ENCODE assay signal across 36 cellular contexts in genomic region chr13:54234607-54235006, GRCh38.
"Had no signal": no experiment of that assay in that cellular context is flagged by ENCODE, and none has a peak within 500 bp of the region (broad histone marks: within the 10 kb centered on the region; RNA-seq: fewer than 3 reads in every experiment).

No MANE protein-coding gene starts in this region.

- H3K27ac ChIP-seq: adrenal gland, ascending aorta, body of pancreas, brain microvascular endothelial cell, breast epithelium, cardiac muscle cell had no signal

- H3K4me1 ChIP-seq: adrenal gland, ascending aorta, body of pancreas, breast epithelium had no signal

- H3K36me3 Mint-ChIP-seq: activated naive CD4-positive, alpha-beta T cell treated with anti-CD3 and anti-CD28 coated beads, Interleukin-2, amount 10 ng/mL, durations not matched to agents 7 days and 5 days; activated naive CD4-positive, alpha-beta T cell treated with anti-CD3 and anti-CD28 coated beads, Interleukin-2, amount 50 U/mL, for 24 hours; activated naive CD4-positive, alpha-beta T cell treated with anti-CD3 and anti-CD28 coated beads, Interleukin-2, amount 50 U/mL, for 72 hours; activated naive CD8-positive, alpha-beta T cell; activated naive CD8-positive, alpha-beta T cell treated with anti-CD3 and anti-CD28 coated beads for 36 hours; activated naive CD8-positive, alpha-beta T cell treated with anti-CD3 and anti-CD28 coated beads, Interleukin-2, amount 10 ng/mL, durations not matched to agents 7 days and 5 days; brain had no signal

- H3K36me3 ChIP-seq: adrenal gland, ascending aorta, brain microvascular endothelial cell, breast epithelium, cardiac muscle cell had no signal

- H3K4me3 ChIP-seq: adrenal gland, ascending aorta, body of pancreas, breast epithelium, cardiac muscle cell had no signal

- H3K27me3 ChIP-seq: adrenal gland, ascending aorta, body of pancreas, brain microvascular endothelial cell, breast epithelium, cardiac muscle cell had no signal

- H3K27ac Mint-ChIP-seq: activated naive CD4-positive, alpha-beta T cell treated with anti-CD3 and anti-CD28 coated beads for 36 hours; activated naive CD4-positive, alpha-beta T cell treated with anti-CD3 and anti-CD28 coated beads, Interleukin-2, amount 10 ng/mL, durations not matched to agents 7 days and 5 days; activated naive CD4-positive, alpha-beta T cell treated with anti-CD3 and anti-CD28 coated beads, Interleukin-2, amount 50 U/mL, for 24 hours; activated naive CD4-positive, alpha-beta T cell treated with anti-CD3 and anti-CD28 coated beads, Interleukin-2, amount 50 U/mL, for 72 hours; activated naive CD8-positive, alpha-beta T cell; activated naive CD8-positive, alpha-beta T cell treated with anti-CD3 and anti-CD28 coated beads for 36 hours; activated naive CD8-positive, alpha-beta T cell treated with anti-CD3 and anti-CD28 coated beads, Interleukin-2, amount 10 ng/mL, durations not matched to agents 7 days and 5 days; activated naive CD8-positive, alpha-beta T cell treated with anti-CD3 and anti-CD28 coated beads, Interleukin-2, amount 50 U/mL, for 24 hours; activated T-cell treated with anti-CD3 and anti-CD28 coated beads, Interleukin-2, amount 50 U/mL, for 24 hours; activated T-cell treated with anti-CD3 and anti-CD28 coated beads, Interleukin-2, amount 50 U/mL, for 72 hours; activated T-helper 1 cell treated with anti-CD3 and anti-CD28 coated beads, Interleukin-12 subunit alpha, Interleukin-12 subunit beta, Interleukin-2, Interleukin-4 antibody, amounts not matched to agents 30 ng/mL and 10 ng/mL and 1 ng/mL, durations not matched to agents 14 hours and 24 hours and 36 hours; activated T-helper 17 cell treated with anti-CD3 and anti-CD28 coated beads, Interleukin-2, amount 50 U/mL, for 72 hours; activated T-helper 2 cell treated with anti-CD3 and anti-CD28 coated beads, Interferon-gamma antibody, Interleukin-2, Interleukin-4, amounts not matched to agents 10 μg/mL and 5 μg/mL and 100 μg/mL, durations not matched to agents 14 hours and 24 hours and 36 hours; brain had no signal

- H3K4me1 Mint-ChIP-seq: activated naive CD4-positive, alpha-beta T cell treated with anti-CD3 and anti-CD28 coated beads, Interleukin-2, amount 10 ng/mL, durations not matched to agents 7 days and 5 days; activated naive CD4-positive, alpha-beta T cell treated with anti-CD3 and anti-CD28 coated beads, Interleukin-2, amount 50 U/mL, for 24 hours; activated naive CD8-positive, alpha-beta T cell treated with anti-CD3 and anti-CD28 coated beads for 36 hours; activated naive CD8-positive, alpha-beta T cell treated with anti-CD3 and anti-CD28 coated beads, Interleukin-2, amount 10 ng/mL, durations not matched to agents 7 days and 5 days; activated naive CD8-positive, alpha-beta T cell treated with anti-CD3 and anti-CD28 coated beads, Interleukin-2, amount 50 U/mL, for 24 hours; activated T-helper 17 cell treated with anti-CD3 and anti-CD28 coated beads, Interleukin-2, amount 50 U/mL, for 72 hours; brain; central memory CD8-positive, alpha-beta T cell had no signal

- ATAC-seq: activated naive CD4-positive, alpha-beta T cell treated with anti-CD3 and anti-CD28 coated beads, Interleukin-2, amount 50 U/mL, for 72 hours; activated naive CD8-positive, alpha-beta T cell treated with anti-CD3 and anti-CD28 coated beads, Interleukin-2, amount 50 U/mL, for 24 hours; activated T-cell treated with anti-CD3 and anti-CD28 coated beads, Interleukin-2, amount 50 U/mL, for 4 hours; activated T-cell treated with anti-CD3 and anti-CD28 coated beads, Interleukin-2, amount 50 U/mL, for 72 hours; activated T-helper 17 cell treated with anti-CD3 and anti-CD28 coated beads, Interleukin-2, amount 50 U/mL, for 72 hours; body of pancreas had no signal

- DNase-seq: activated effector memory CD4-positive, alpha-beta T cell treated with anti-CD3 and anti-CD28 coated beads, Interleukin-2, amount 50 U/mL, for 16 hours; activated effector memory CD4-positive, alpha-beta T cell treated with Interleukin-2 at 50 U/mL for 16 hours; activated gamma-delta T cell; activated gamma-delta T cell treated with Interleukin-2 at 50 U/mL for 16 hours; activated naive CD4-positive, alpha-beta T cell; activated naive CD4-positive, alpha-beta T cell treated with anti-CD3 and anti-CD28 coated beads for 36 hours; activated naive CD4-positive, alpha-beta T cell treated with anti-CD3 and anti-CD28 coated beads, Interleukin-2, amount 10 ng/mL, durations not matched to agents 7 days and 5 days; activated naive CD4-positive, alpha-beta T cell treated with anti-CD3 and anti-CD28 coated beads, Interleukin-2, amount 50 U/mL, for 16 hours; activated naive CD4-positive, alpha-beta T cell treated with Interleukin-2 at 50 U/mL for 16 hours; activated naive CD8-positive, alpha-beta T cell treated with anti-CD3 and anti-CD28 coated beads for 36 hours; activated naive CD8-positive, alpha-beta T cell treated with anti-CD3 and anti-CD28 coated beads, Interleukin-2, amount 10 ng/mL, durations not matched to agents 7 days and 5 days; activated naive CD8-positive, alpha-beta T cell treated with anti-CD3 and anti-CD28 coated beads, Interleukin-2, amount 50 U/mL, for 24 hours; activated T-cell treated with anti-CD3 and anti-CD28 coated beads, Interleukin-2, amount 50 U/mL, for 24 hours; activated T-cell treated with anti-CD3 and anti-CD28 coated beads, Interleukin-2, amount 50 U/mL, for 4 hours; activated T-cell treated with anti-CD3 and anti-CD28 coated beads, Interleukin-2, amount 50 U/mL, for 48 hours; activated T-cell treated with anti-CD3 and anti-CD28 coated beads, Interleukin-2, amount 50 U/mL, for 72 hours; adrenal gland; amniotic stem cell; amygdala; aorta; body of pancreas; brain microvascular endothelial cell; caudate nucleus; central memory CD4-positive, alpha-beta T cell; cerebellar nuclear complex had no signal

- H3K27me3 Mint-ChIP-seq: activated naive CD4-positive, alpha-beta T cell treated with anti-CD3 and anti-CD28 coated beads, Interleukin-2, amount 10 ng/mL, durations not matched to agents 7 days and 5 days; activated naive CD4-positive, alpha-beta T cell treated with anti-CD3 and anti-CD28 coated beads, Interleukin-2, amount 50 U/mL, for 24 hours; activated naive CD8-positive, alpha-beta T cell; activated naive CD8-positive, alpha-beta T cell treated with anti-CD3 and anti-CD28 coated beads for 36 hours; activated naive CD8-positive, alpha-beta T cell treated with anti-CD3 and anti-CD28 coated beads, Interleukin-2, amount 10 ng/mL, durations not matched to agents 7 days and 5 days; activated naive CD8-positive, alpha-beta T cell treated with anti-CD3 and anti-CD28 coated beads, Interleukin-2, amount 50 U/mL, for 24 hours; activated T-cell treated with anti-CD3 and anti-CD28 coated beads, Interleukin-2, amount 50 U/mL, for 24 hours; activated T-helper 17 cell treated with anti-CD3 and anti-CD28 coated beads, Interleukin-2, amount 50 U/mL, for 72 hours; brain; central memory CD8-positive, alpha-beta T cell had no signal

- H3K4me3 Mint-ChIP-seq: activated naive CD4-positive, alpha-beta T cell treated with anti-CD3 and anti-CD28 coated beads for 36 hours; activated naive CD4-positive, alpha-beta T cell treated with anti-CD3 and anti-CD28 coated beads, Interleukin-2, amount 10 ng/mL, durations not matched to agents 7 days and 5 days; activated naive CD4-positive, alpha-beta T cell treated with anti-CD3 and anti-CD28 coated beads, Interleukin-2, amount 50 U/mL, for 24 hours; activated naive CD8-positive, alpha-beta T cell; activated naive CD8-positive, alpha-beta T cell treated with anti-CD3 and anti-CD28 coated beads for 36 hours; activated naive CD8-positive, alpha-beta T cell treated with anti-CD3 and anti-CD28 coated beads, Interleukin-2, amount 10 ng/mL, durations not matched to agents 7 days and 5 days; activated naive CD8-positive, alpha-beta T cell treated with anti-CD3 and anti-CD28 coated beads, Interleukin-2, amount 50 U/mL, for 24 hours; activated T-cell treated with anti-CD3 and anti-CD28 coated beads, Interleukin-2, amount 50 U/mL, for 24 hours; activated T-cell treated with anti-CD3 and anti-CD28 coated beads, Interleukin-2, amount 50 U/mL, for 4 hours; activated T-cell treated with anti-CD3 and anti-CD28 coated beads, Interleukin-2, amount 50 U/mL, for 72 hours; activated T-helper 1 cell treated with anti-CD3 and anti-CD28 coated beads, Interleukin-12 subunit alpha, Interleukin-12 subunit beta, Interleukin-2, Interleukin-4 antibody, amounts not matched to agents 30 ng/mL and 10 ng/mL and 1 ng/mL, durations not matched to agents 14 hours and 24 hours and 36 hours; activated T-helper 17 cell treated with anti-CD3 and anti-CD28 coated beads, Interleukin-2, amount 50 U/mL, for 72 hours; brain; central memory CD8-positive, alpha-beta T cell had no signal

- H3K9me3 Mint-ChIP-seq: activated naive CD8-positive, alpha-beta T cell treated with anti-CD3 and anti-CD28 coated beads for 36 hours had no signal

- H3K9me3 ChIP-seq: ascending aorta, body of pancreas, breast epithelium had no signal
